In the genomic region with DNA sequence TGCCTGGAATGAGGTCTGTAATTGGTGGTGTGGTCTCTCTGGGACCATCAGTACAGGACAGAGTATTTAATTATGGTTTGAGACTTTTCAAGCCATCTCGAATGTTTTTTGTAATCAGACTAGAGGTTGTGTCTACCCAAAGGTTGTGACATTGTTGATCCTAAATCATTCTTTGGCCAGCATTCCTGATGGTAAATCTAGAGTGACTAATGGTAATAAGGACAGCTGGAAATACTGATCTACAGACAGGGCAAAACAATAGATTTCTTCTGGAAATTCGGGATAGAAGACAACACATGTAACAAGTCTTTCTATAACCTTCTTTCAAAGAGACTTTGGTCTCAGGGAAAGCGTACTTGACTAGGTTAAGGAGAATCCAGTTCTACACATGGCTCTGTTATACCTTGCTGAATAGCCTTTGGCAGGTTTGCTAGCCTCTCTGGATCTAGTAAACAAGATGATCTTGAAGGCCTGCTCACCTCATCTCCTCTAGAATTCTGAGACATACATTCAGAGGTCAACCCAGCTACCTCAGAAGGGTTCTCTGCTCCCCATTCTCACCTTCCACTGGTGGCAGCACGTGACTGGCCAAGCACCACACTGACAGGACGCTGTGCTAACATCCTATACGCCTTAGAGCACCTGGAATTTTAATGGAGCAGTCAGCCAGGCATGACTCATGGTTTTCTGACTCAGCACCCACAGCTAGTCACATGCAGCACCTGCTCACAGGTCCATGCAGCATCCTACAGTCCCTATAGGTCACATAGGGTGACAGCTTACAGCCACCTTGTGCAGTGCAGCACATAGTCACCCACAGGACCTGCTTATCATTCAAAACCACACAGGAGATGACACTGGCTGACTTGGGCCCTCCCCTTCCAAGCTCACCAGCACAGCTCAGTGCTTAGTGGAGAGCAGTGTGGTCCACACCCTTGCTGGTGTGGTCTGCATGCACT, we compare ENCODE assay signal across 8 cellular contexts. TPM values are rescaled to one million over a fixed set of nuclear protein-coding genes. Genes with fewer than 3 reads are reported as not detected.
A peak's percentile ranks its signal among the peaks of the same experiment; 100 is the strongest.
DNase-seq lines count a peak whose midpoint lies in the region; ATAC-seq and TF ChIP-seq lines count a peak whose summit lies in the region.

No MANE protein-coding gene starts in this region.

- ATAC-seq in SK-N-SH treated with all-trans-retinoic acid at 6 μM for 48 hours (no peak), T-cell (replicated peaks in 1 of 4) (peak; percentile 48 to 75 (median 70)), foreskin keratinocyte (peak; percentile 98), GM19324 (IDR thresholded peaks at IDR 0.05; ENCODE audit: low FRiP score, unreplicated experiment) (no peak), GM18502 (IDR thresholded peaks at IDR 0.05; ENCODE audit: poor library complexity, unreplicated experiment) (no peak)
- peak; percentile 99 for ATAC-seq in stimulated activated effector memory CD8-positive, alpha-beta T cell treated with anti-CD3 and anti-CD28 coated beads, Interleukin-12 subunit alpha, Interleukin-12 subunit beta, amount 100 ng/mL, for 72 hours

- H3K27ac Mint-ChIP-seq in T-cell = no peak overlapping the region
- H3K27ac Mint-ChIP-seq in stimulated activated effector memory CD8-positive, alpha-beta T cell treated with anti-CD3 and anti-CD28 coated beads, Interleukin-12 subunit alpha, Interleukin-12 subunit beta, amount 100 ng/mL, for 72 hours = peak overlapping the region; percentile 56

- no peaks in the 10 kb centered on the region for H4K20me1 ChIP-seq in SK-N-SH (ENCODE audit: insufficient read depth)

- no peak overlapping the region for H3K4me2 ChIP-seq in SK-N-SH

- peaks cover 2 to 5% of the 10 kb centered on the region in 2 donors for H3K27me3 Mint-ChIP-seq in T-cell

- H3K9me3 Mint-ChIP-seq in T-cell = peaks cover 11 to 17% (median 14%) of the 10 kb centered on the region in 3 donors
- peaks cover 13% of the 10 kb centered on the region for H3K9me3 Mint-ChIP-seq in stimulated activated effector memory CD8-positive, alpha-beta T cell treated with anti-CD3 and anti-CD28 coated beads, Interleukin-12 subunit alpha, Interleukin-12 subunit beta, amount 100 ng/mL, for 72 hours

- no peaks in the 10 kb centered on the region for H3K36me3 ChIP-seq in SK-N-SH (replicated peaks in 1 of 2; ENCODE audit: control insufficient read depth in 1 of 2, insufficient read depth in 2 of 2, low read length in 1 of 2)

- no peak overlapping the region for H3K4me3 ChIP-seq in SK-N-SH (ENCODE audit: low read depth in 2 of 2, low read length in 1 of 2)

- 50% methylated on average over 6 of the region's 6 CpGs for WGBS in SK-N-SH (ENCODE audit: low lambda C conversion rate)

- H3K36me3 Mint-ChIP-seq in T-cell = no peaks in the 10 kb centered on the region
- H3K36me3 Mint-ChIP-seq in stimulated activated effector memory CD8-positive, alpha-beta T cell treated with anti-CD3 and anti-CD28 coated beads, Interleukin-12 subunit alpha, Interleukin-12 subunit beta, amount 100 ng/mL, for 72 hours = no peaks in the 10 kb centered on the region

- TF ChIP-seq EP300 in SK-N-SH (IDR thresholded peaks at IDR 0.05; ENCODE audit: borderline replicate concordance in 1 of 2, low read depth in 1 of 2, low read length in 1 of 2) = no peak

- H2AFZ ChIP-seq in SK-N-SH (ENCODE audit: low read depth) = no peak overlapping the region

- no peak overlapping the region for H3K4me3 Mint-ChIP-seq in T-cell
- no peak overlapping the region for H3K4me3 Mint-ChIP-seq in stimulated activated effector memory CD8-positive, alpha-beta T cell treated with anti-CD3 and anti-CD28 coated beads, Interleukin-12 subunit alpha, Interleukin-12 subunit beta, amount 100 ng/mL, for 72 hours

- H3K9me3 ChIP-seq in SK-N-SH = no peaks in the 10 kb centered on the region

- POLR2A ChIA-PET in SK-N-SH (lab: Yijun Ruan, JAX) (no interaction called here), T-cell (lab: Charles Lee) (no interaction called here)

- no peak for DNase-seq in SK-N-SH
- peak in 26 of 34 experiments; percentile 2 to 43 (median 15) for DNase-seq in T-cell
- DNase-seq in foreskin keratinocyte = peak; percentile 89 to 94
- DNase-seq in stimulated activated effector memory CD8-positive, alpha-beta T cell treated with anti-CD3 and anti-CD28 coated beads, Interleukin-12 subunit alpha, Interleukin-12 subunit beta, amount 100 ng/mL, for 72 hours (ENCODE audit: low spot score in 2 of 2) = peak in 1 of 2 donors; percentile 22
- DNase-seq in D341Med (ENCODE audit: low spot score) = no peak

- H3K27me3 ChIP-seq in SK-N-SH (ENCODE audit: insufficient read depth) (peaks cover 21% of the 10 kb centered on the region; the same call in 1 of the 2 replicates), foreskin keratinocyte (no peaks in the 10 kb centered on the region)

- H3K79me2 ChIP-seq in SK-N-SH (ENCODE audit: insufficient read depth) = no peaks in the 10 kb centered on the region

- no peak overlapping the region for H3K9ac ChIP-seq in SK-N-SH

- peaks cover 0 to 9% (median 5%) of the 10 kb centered on the region in 3 donors for H3K4me1 Mint-ChIP-seq in T-cell
- H3K4me1 Mint-ChIP-seq in stimulated activated effector memory CD8-positive, alpha-beta T cell treated with anti-CD3 and anti-CD28 coated beads, Interleukin-12 subunit alpha, Interleukin-12 subunit beta, amount 100 ng/mL, for 72 hours = peaks cover 28% of the 10 kb centered on the region

- TF ChIP-seq CTCF in SK-N-SH (IDR thresholded peaks at IDR 0.05) (no peak), foreskin keratinocyte (conservative IDR thresholded peaks at IDR 0.05) (peak; percentile 16)

- no peaks in the 10 kb centered on the region for H3K9me2 ChIP-seq in SK-N-SH

- CTCF ChIA-PET in SK-N-SH (lab: Yijun Ruan, JAX) (no interaction called here), T-cell (lab: Charles Lee) (no interaction called here)

- H3K4me1 ChIP-seq in SK-N-SH (ENCODE audit: control insufficient read depth in 1 of 2, insufficient read depth in 2 of 2, low read depth in 1 of 2, low read length in 1 of 2) = peaks cover 0 to 6% of the 10 kb centered on the region in 2 experiments; a peak in 1 of 4 replicates
- peaks cover 4% of the 10 kb centered on the region for H3K4me1 ChIP-seq in foreskin keratinocyte

- H3F3A ChIP-seq in SK-N-SH (replicated peaks; ENCODE audit: insufficient read depth) = no peaks in the 10 kb centered on the region

- TF ChIP-seq RAD21 in SK-N-SH (IDR thresholded peaks at IDR 0.05; ENCODE audit: low read length) = no peak

- H3K27ac ChIP-seq in SK-N-SH (ENCODE audit: low read depth in 2 of 2, low read length in 1 of 2) = no peak overlapping the region
- H3K27ac ChIP-seq in foreskin keratinocyte = no peak overlapping the region

TF ChIP-seq in SK-N-SH, 30 proteins besides CTCF, POLR2A, EP300 and RAD21:
- TF ChIP-seq, protein P1, sequence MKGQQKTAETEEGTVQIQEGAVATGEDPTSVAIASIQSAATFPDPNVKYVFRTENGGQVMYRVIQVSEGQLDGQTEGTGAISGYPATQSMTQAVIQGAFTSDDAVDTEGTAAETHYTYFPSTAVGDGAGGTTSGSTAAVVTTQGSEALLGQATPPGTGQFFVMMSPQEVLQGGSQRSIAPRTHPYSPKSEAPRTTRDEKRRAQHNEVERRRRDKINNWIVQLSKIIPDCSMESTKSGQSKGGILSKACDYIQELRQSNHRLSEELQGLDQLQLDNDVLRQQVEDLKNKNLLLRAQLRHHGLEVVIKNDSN (IDR thresholded peaks at IDR 0.05; ENCODE audit: borderline replicate concordance, low read depth) = peak; percentile 20; the same call in 1 of the 2 replicates
- TF ChIP-seq SIN3A (IDR thresholded peaks at IDR 0.05; ENCODE audit: borderline replicate concordance, low read depth, low read length) (no peak), MEF2A (IDR thresholded peaks at IDR 0.05; ENCODE audit: borderline replicate concordance, low read depth) (no peak), TEAD4 (IDR thresholded peaks at IDR 0.05; ENCODE audit: borderline replicate concordance, insufficient read depth) (no peak)

TF ChIP-seq in SK-N-SH treated with all-trans-retinoic acid at 6 μM for 48 hours, 23 proteins besides CTCF, POLR2A, EP300 and RAD21 (continues in another document):
- TF ChIP-seq, protein P2, sequence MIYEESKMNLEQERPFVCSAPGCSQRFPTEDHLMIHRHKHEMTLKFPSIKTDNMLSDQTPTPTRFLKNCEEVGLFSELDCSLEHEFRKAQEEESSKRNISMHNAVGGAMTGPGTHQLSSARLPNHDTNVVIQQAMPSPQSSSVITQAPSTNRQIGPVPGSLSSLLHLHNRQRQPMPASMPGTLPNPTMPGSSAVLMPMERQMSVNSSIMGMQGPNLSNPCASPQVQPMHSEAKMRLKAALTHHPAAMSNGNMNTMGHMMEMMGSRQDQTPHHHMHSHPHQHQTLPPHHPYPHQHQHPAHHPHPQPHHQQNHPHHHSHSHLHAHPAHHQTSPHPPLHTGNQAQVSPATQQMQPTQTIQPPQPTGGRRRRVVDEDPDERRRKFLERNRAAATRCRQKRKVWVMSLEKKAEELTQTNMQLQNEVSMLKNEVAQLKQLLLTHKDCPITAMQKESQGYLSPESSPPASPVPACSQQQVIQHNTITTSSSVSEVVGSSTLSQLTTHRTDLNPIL (CRISPR knock-in tag; IDR thresholded peaks at IDR 0.05; ENCODE audit: low read depth) = no peak
- TF ChIP-seq ESRRG (CRISPR knock-in tag; IDR thresholded peaks at IDR 0.05) = no peak
- TF ChIP-seq GLIS3 (CRISPR knock-in tag; IDR thresholded peaks at IDR 0.05) = no peak
- no peak for TF ChIP-seq ZNF70 (CRISPR knock-in tag; IDR thresholded peaks at IDR 0.05)
- TF ChIP-seq ZFP3 (CRISPR knock-in tag; IDR thresholded peaks at IDR 0.05) = no peak
- no peak for TF ChIP-seq RARB (CRISPR knock-in tag; IDR thresholded peaks at IDR 0.05)
- TF ChIP-seq, protein P3, sequence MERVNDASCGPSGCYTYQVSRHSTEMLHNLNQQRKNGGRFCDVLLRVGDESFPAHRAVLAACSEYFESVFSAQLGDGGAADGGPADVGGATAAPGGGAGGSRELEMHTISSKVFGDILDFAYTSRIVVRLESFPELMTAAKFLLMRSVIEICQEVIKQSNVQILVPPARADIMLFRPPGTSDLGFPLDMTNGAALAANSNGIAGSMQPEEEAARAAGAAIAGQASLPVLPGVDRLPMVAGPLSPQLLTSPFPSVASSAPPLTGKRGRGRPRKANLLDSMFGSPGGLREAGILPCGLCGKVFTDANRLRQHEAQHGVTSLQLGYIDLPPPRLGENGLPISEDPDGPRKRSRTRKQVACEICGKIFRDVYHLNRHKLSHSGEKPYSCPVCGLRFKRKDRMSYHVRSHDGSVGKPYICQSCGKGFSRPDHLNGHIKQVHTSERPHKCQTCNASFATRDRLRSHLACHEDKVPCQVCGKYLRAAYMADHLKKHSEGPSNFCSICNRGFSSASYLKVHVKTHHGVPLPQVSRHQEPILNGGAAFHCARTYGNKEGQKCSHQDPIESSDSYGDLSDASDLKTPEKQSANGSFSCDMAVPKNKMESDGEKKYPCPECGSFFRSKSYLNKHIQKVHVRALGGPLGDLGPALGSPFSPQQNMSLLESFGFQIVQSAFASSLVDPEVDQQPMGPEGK (CRISPR knock-in tag; IDR thresholded peaks at IDR 0.05; ENCODE audit: borderline replicate concordance) = no peak
- no peak for TF ChIP-seq ISL1 (CRISPR knock-in tag; IDR thresholded peaks at IDR 0.05)
- TF ChIP-seq SNAI2 (CRISPR knock-in tag; IDR thresholded peaks at IDR 0.05) = no peak

RNA-seq across cellular contexts. Expression of gene PLB1, which starts 12.2 kb away (rescaled TPM):
- polyA plus RNA-seq in SK-N-SH (2012; rRNA removed) = 0.10 and 0.39 TPM in 2 replicates
- 0.13 and 0.18 TPM in 2 replicates for polyA plus RNA-seq in SK-N-SH (2012; cell fraction: cytosol; rRNA removed)
- polyA plus RNA-seq in SK-N-SH (2012; cell fraction: nucleus; rRNA removed) = 0.52 and 0.60 TPM in 2 replicates
- 1 to 10 TPM in 2 of 5 donors, under 1 TPM in 3; 0.07 to 2.5 (median 0.58) TPM for total RNA-seq in T-cell
- total RNA-seq in foreskin keratinocyte = 3.7 and 3.8 TPM in 2 replicates
- 2.1 and 2.2 TPM in 2 replicates for polyA plus RNA-seq in foreskin keratinocyte

Comparison
In these comparisons a context has a peak if more than half of its experiments do, and no peak if none do; other contexts are left out.
1. DNase-seq: peak in T-cell (26 of 34) and foreskin keratinocyte (2 of 2); none in SK-N-SH (single experiment) and D341Med (single experiment).
2. ATAC-seq: peak in T-cell (4 of 4), foreskin keratinocyte (single experiment) and stimulated activated effector memory CD8-positive, alpha-beta T cell treated with anti-CD3 and anti-CD28 coated beads, Interleukin-12 subunit alpha, Interleukin-12 subunit beta, amount 100 ng/mL, for 72 hours (single experiment); none in SK-N-SH treated with all-trans-retinoic acid at 6 μM for 48 hours (single experiment), GM19324 (single experiment) and GM18502 (single experiment).